15 cellular contexts compared by ENCODE assay signal in the genomic region with DNA sequence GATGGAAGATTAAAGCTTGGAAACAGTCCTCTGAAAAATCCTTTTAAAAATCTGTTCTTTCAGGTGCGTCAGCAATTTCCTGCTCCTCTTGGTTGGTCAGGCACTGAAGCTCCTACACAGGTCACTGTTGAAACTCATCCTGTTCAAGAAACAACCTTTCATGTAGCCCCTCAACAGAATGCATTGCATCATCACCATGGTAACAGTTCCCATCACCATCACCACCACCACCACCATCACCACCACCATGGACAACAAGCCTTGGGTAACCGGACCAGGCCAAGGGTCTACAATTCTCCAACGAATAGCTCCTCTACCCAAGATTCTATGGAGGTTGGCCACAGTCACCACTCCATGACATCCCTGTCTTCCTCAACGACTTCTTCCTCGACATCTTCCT.
"Had no signal": no experiment of that assay in that cellular context is flagged by ENCODE, and none has a peak within 500 bp of the region (broad histone marks: within the 10 kb centered on the region; RNA-seq: fewer than 3 reads in every experiment).

No MANE protein-coding gene starts in this region.

- H3K27me3 ChIP-seq: colonic mucosa, tibial nerve, uterus had no signal

- H3K27ac ChIP-seq: colonic mucosa, tibial nerve, uterus had no signal

- H3K4me1 ChIP-seq: colonic mucosa, tibial nerve, uterus had no signal

- H3K9me3 Mint-ChIP-seq: T-cell had no signal

- ATAC-seq: activated CD8-positive, alpha-beta memory T cell treated with anti-CD3 and anti-CD28 coated beads, Interleukin-2, amount 10 ng/mL, durations not matched to agents 7 days and 5 days; esophagus mucosa; T-cell had no signal

- H3K9me3 ChIP-seq: colonic mucosa, tibial nerve, uterus had no signal

- DNase-seq: activated CD4-positive, alpha-beta T cell treated with anti-CD3 and anti-CD28 coated beads, Interleukin-2, amount 50 U/mL, for 4 hours; activated CD8-positive, alpha-beta memory T cell treated with anti-CD3 and anti-CD28 coated beads, Interleukin-2, amount 10 ng/mL, durations not matched to agents 7 days and 5 days; activated effector memory CD4-positive, alpha-beta T cell treated with anti-CD3 and anti-CD28 coated beads, Interleukin-2, amount 50 U/mL, for 16 hours; activated T-cell treated with anti-CD3 and anti-CD28 coated beads, Interleukin-2, amount 50 U/mL, for 1 hour; colonic mucosa; islet precursor cell; retina; stimulated activated CD4-positive, alpha-beta T cell treated with anti-CD3 and anti-CD28 coated beads, Interleukin-4, amount 100 ng/mL, for 24 hours; stimulated activated naive CD4-positive, alpha-beta T cell; substantia nigra; T-cell; uterus had no signal

- H3K36me3 ChIP-seq: uterus had no signal

- H3K4me3 Mint-ChIP-seq: activated CD8-positive, alpha-beta memory T cell treated with anti-CD3 and anti-CD28 coated beads, Interleukin-2, amount 10 ng/mL, durations not matched to agents 7 days and 5 days; T-cell had no signal

- H3K27me3 Mint-ChIP-seq: activated CD8-positive, alpha-beta memory T cell treated with anti-CD3 and anti-CD28 coated beads, Interleukin-2, amount 10 ng/mL, durations not matched to agents 7 days and 5 days; T-cell had no signal

- H3K27ac Mint-ChIP-seq: activated CD8-positive, alpha-beta memory T cell treated with anti-CD3 and anti-CD28 coated beads, Interleukin-2, amount 10 ng/mL, durations not matched to agents 7 days and 5 days; T-cell had no signal

- H3K4me3 ChIP-seq: colonic mucosa, SK-N-MC, tibial nerve, uterus had no signal
